In genomic region chr3:31288641-31289100, GRCh38 we compare ENCODE assay signal across 9 cellular contexts.
DNase-seq lines count a peak whose midpoint lies in the region; ATAC-seq and TF ChIP-seq lines count a peak whose summit lies in the region.
"Had no signal": no experiment of that assay in that cellular context is flagged by ENCODE, and none has a peak within 500 bp of the region (broad histone marks: within the 10 kb centered on the region; RNA-seq: fewer than 3 reads in every experiment).

No MANE protein-coding gene starts in this region.

- H3K4me2 ChIP-seq in osteoblast (ENCODE audit: insufficient read depth, low read length), result no peak overlapping the region

- H3K4me1 Mint-ChIP-seq in activated CD4-positive, alpha-beta T cell treated with anti-CD3 and anti-CD28 coated beads for 36 hours, result peaks cover 19% of the 10 kb centered on the region
- H3K4me1 Mint-ChIP-seq in activated T-helper 2 cell treated with anti-CD3 and anti-CD28 coated beads, Interferon-gamma antibody, Interleukin-2, Interleukin-4, amounts not matched to agents 10 μg/mL and 5 μg/mL and 100 μg/mL, durations not matched to agents 14 hours and 24 hours and 36 hours (ENCODE audit: low read depth), result peaks cover 38% of the 10 kb centered on the region

- H3K9me3 ChIP-seq in osteoblast (ENCODE audit: low read depth, low read length) (no peaks in the 10 kb centered on the region), vagina (no peaks in the 10 kb centered on the region)

- H3K9me3 Mint-ChIP-seq in activated CD4-positive, alpha-beta T cell treated with anti-CD3 and anti-CD28 coated beads for 36 hours (ENCODE audit: low read depth), result no peaks in the 10 kb centered on the region
- H3K9me3 Mint-ChIP-seq in activated T-helper 2 cell treated with anti-CD3 and anti-CD28 coated beads, Interferon-gamma antibody, Interleukin-2, Interleukin-4, amounts not matched to agents 10 μg/mL and 5 μg/mL and 100 μg/mL, durations not matched to agents 14 hours and 24 hours and 36 hours, result no peaks in the 10 kb centered on the region
- H3K9me3 Mint-ChIP-seq: stimulated activated naive CD8-positive, alpha-beta T cell treated with anti-CD3 and anti-CD28 coated beads, Interleukin-15, Interleukin-2, amounts not matched to agents 100 ng/mL and 50 ng/mL, for 24 hours had no signal

- H3K27ac Mint-ChIP-seq in activated CD4-positive, alpha-beta T cell treated with anti-CD3 and anti-CD28 coated beads for 36 hours, result no peak overlapping the region
- peak overlapping the region; percentile 43 for H3K27ac Mint-ChIP-seq in activated T-helper 2 cell treated with anti-CD3 and anti-CD28 coated beads, Interferon-gamma antibody, Interleukin-2, Interleukin-4, amounts not matched to agents 10 μg/mL and 5 μg/mL and 100 μg/mL, durations not matched to agents 14 hours and 24 hours and 36 hours
- H3K27ac Mint-ChIP-seq: stimulated activated naive CD8-positive, alpha-beta T cell treated with anti-CD3 and anti-CD28 coated beads, Interleukin-15, Interleukin-2, amounts not matched to agents 100 ng/mL and 50 ng/mL, for 24 hours had no signal

- H3K36me3 Mint-ChIP-seq in activated CD4-positive, alpha-beta T cell treated with anti-CD3 and anti-CD28 coated beads for 36 hours (ENCODE audit: low read depth), result no peaks in the 10 kb centered on the region
- no peaks in the 10 kb centered on the region for H3K36me3 Mint-ChIP-seq in activated T-helper 2 cell treated with anti-CD3 and anti-CD28 coated beads, Interferon-gamma antibody, Interleukin-2, Interleukin-4, amounts not matched to agents 10 μg/mL and 5 μg/mL and 100 μg/mL, durations not matched to agents 14 hours and 24 hours and 36 hours (ENCODE audit: low read depth)

- TF ChIP-seq CTCF in osteoblast (IDR thresholded peaks at IDR 0.05; ENCODE audit: extremely low read depth, low read depth, low read length) (no peak), vagina (IDR thresholded peaks at IDR 0.05) (no peak)

- no peaks in the 10 kb centered on the region for H3K79me2 ChIP-seq in osteoblast (ENCODE audit: insufficient read depth, low read length)

- no peak overlapping the region for H2AFZ ChIP-seq in osteoblast (ENCODE audit: low read length)

- TF ChIP-seq POLR2A in vagina (IDR thresholded peaks at IDR 0.05), result no peak

- H3K4me3 Mint-ChIP-seq in activated CD4-positive, alpha-beta T cell treated with anti-CD3 and anti-CD28 coated beads for 36 hours, result no peak overlapping the region
- peak overlapping the region; percentile 37 for H3K4me3 Mint-ChIP-seq in activated T-helper 2 cell treated with anti-CD3 and anti-CD28 coated beads, Interferon-gamma antibody, Interleukin-2, Interleukin-4, amounts not matched to agents 10 μg/mL and 5 μg/mL and 100 μg/mL, durations not matched to agents 14 hours and 24 hours and 36 hours (ENCODE audit: low read depth)
- H3K4me3 Mint-ChIP-seq: stimulated activated naive CD8-positive, alpha-beta T cell treated with anti-CD3 and anti-CD28 coated beads, Interleukin-15, Interleukin-2, amounts not matched to agents 100 ng/mL and 50 ng/mL, for 24 hours had no signal

- POLR2A ChIA-PET in activated CD4-positive, alpha-beta T cell treated with anti-CD3 and anti-CD28 coated beads for 36 hours (lab: Charles Lee), result no interaction called here

- H3K27me3 ChIP-seq in osteoblast (ENCODE audit: insufficient read depth, low read length), result no peaks in the 10 kb centered on the region
- no peaks in the 10 kb centered on the region for H3K27me3 ChIP-seq in vagina

- CTCF ChIA-PET in activated CD4-positive, alpha-beta T cell treated with anti-CD3 and anti-CD28 coated beads for 36 hours (lab: Charles Lee), result interaction anchor here (0.6 kb wide), 1 partner anchor 950 kb away, joined by 3 read pairs; the partner anchor contains the start of gene CMTM8

- H3K4me1 ChIP-seq in osteoblast (ENCODE audit: insufficient read depth, low read length), result no peaks in the 10 kb centered on the region
- H3K4me1 ChIP-seq in vagina, result peaks cover 17% of the 10 kb centered on the region

- ATAC-seq in activated CD4-positive, alpha-beta T cell treated with anti-CD3 and anti-CD28 coated beads for 36 hours, result peak; percentile 74
- ATAC-seq in HG03025 (IDR thresholded peaks at IDR 0.05; ENCODE audit: low FRiP score, unreplicated experiment), result no peak

- no peak overlapping the region for H3K27ac ChIP-seq in osteoblast (ENCODE audit: low read depth, low read length)
- H3K27ac ChIP-seq in vagina, result no peak overlapping the region

- peak; percentile 65 for DNase-seq in activated CD4-positive, alpha-beta T cell treated with anti-CD3 and anti-CD28 coated beads for 36 hours
- no peak for DNase-seq in activated CD4-positive, alpha-beta T cell treated with anti-CD3 and anti-CD28 coated beads for 1 hour
- peak; percentile 37 for DNase-seq in activated T-helper 2 cell treated with anti-CD3 and anti-CD28 coated beads, Interferon-gamma antibody, Interleukin-2, Interleukin-4, amounts not matched to agents 10 μg/mL and 5 μg/mL and 100 μg/mL, durations not matched to agents 14 hours and 24 hours and 36 hours (ENCODE audit: low spot score)
- DNase-seq in iPS-NIHi7 (ENCODE audit: extremely low spot score) (peak; percentile 62), osteoblast (ENCODE audit: insufficient read length, low spot score, missing footprints) (no peak), vagina (ENCODE audit: extremely low spot score in 2 of 2) (no peak)
- peak; percentile 3 for DNase-seq in stimulated activated CD8-positive, alpha-beta memory T cell treated with anti-CD3 and anti-CD28 coated beads, Interleukin-2, amount 100 ng/mL, for 48 hours (ENCODE audit: low read depth in 2 of 2)

- no peaks in the 10 kb centered on the region for H3K27me3 Mint-ChIP-seq in activated CD4-positive, alpha-beta T cell treated with anti-CD3 and anti-CD28 coated beads for 36 hours
- no peaks in the 10 kb centered on the region for H3K27me3 Mint-ChIP-seq in activated T-helper 2 cell treated with anti-CD3 and anti-CD28 coated beads, Interferon-gamma antibody, Interleukin-2, Interleukin-4, amounts not matched to agents 10 μg/mL and 5 μg/mL and 100 μg/mL, durations not matched to agents 14 hours and 24 hours and 36 hours (ENCODE audit: low read depth)
- H3K27me3 Mint-ChIP-seq: stimulated activated naive CD8-positive, alpha-beta T cell treated with anti-CD3 and anti-CD28 coated beads, Interleukin-15, Interleukin-2, amounts not matched to agents 100 ng/mL and 50 ng/mL, for 24 hours had no signal

- intact Hi-C loops in activated CD4-positive, alpha-beta T cell treated with anti-CD3 and anti-CD28 coated beads for 36 hours (cut with DNase I, micrococcal nuclease), result loop anchor here in 1 of 2 experiments (5.0 kb wide), 1 partner anchor 36 kb away; no protein-coding TSS in a partner anchor
- intact Hi-C loops in activated T-helper 2 cell treated with anti-CD3 and anti-CD28 coated beads, Interferon-gamma antibody, Interleukin-2, Interleukin-4, amounts not matched to agents 10 μg/mL and 5 μg/mL and 100 μg/mL, durations not matched to agents 14 hours and 24 hours and 36 hours (cut with micrococcal nuclease), result loop anchor here (2.0 to 5.0 kb wide), 2 partner anchors 36 to 76 kb away; no protein-coding TSS in a partner anchor
- intact Hi-C loops in vagina (cut with DNase I), result no loop called here

- H3K4me3 ChIP-seq in osteoblast (ENCODE audit: insufficient read depth, low read length), result no peak overlapping the region
- no peak overlapping the region for H3K4me3 ChIP-seq in vagina

- H3K36me3 ChIP-seq in osteoblast (ENCODE audit: insufficient read depth, low read length), result no peaks in the 10 kb centered on the region
- H3K36me3 ChIP-seq in vagina, result no peaks in the 10 kb centered on the region

- no peaks in the 10 kb centered on the region for H4K20me1 ChIP-seq in osteoblast (ENCODE audit: insufficient read depth, low read length)

Comparison
In these comparisons a context has a peak if more than half of its experiments do, and no peak if none do; other contexts are left out.
1. DNase-seq: peak in activated CD4-positive, alpha-beta T cell treated with anti-CD3 and anti-CD28 coated beads for 36 hours (single experiment), activated T-helper 2 cell treated with anti-CD3 and anti-CD28 coated beads, Interferon-gamma antibody, Interleukin-2, Interleukin-4, amounts not matched to agents 10 μg/mL and 5 μg/mL and 100 μg/mL, durations not matched to agents 14 hours and 24 hours and 36 hours (single experiment), iPS-NIHi7 (single experiment) and stimulated activated CD8-positive, alpha-beta memory T cell treated with anti-CD3 and anti-CD28 coated beads, Interleukin-2, amount 100 ng/mL, for 48 hours (2 of 2); none in activated CD4-positive, alpha-beta T cell treated with anti-CD3 and anti-CD28 coated beads for 1 hour (single experiment), osteoblast (single experiment) and vagina (0 of 2).